In the genomic region with DNA sequence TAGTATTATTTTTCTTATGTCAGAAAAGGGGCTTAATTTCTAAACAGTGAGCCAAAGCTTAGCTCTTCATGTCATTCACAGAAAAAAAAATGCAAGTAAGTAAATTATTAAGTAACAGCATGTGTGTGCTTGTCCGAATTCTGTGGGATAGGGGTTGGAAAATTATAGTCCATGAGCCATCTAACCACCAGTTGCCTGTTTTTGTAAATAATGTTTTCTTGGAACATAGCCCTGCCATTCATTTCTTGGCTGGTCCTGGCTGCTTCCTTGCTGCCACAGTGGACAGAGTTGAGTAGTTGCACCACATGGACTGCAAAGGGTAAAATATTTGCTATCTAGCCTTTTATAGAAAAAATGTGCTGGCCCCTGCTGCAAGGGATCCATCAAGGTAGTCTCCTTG, we compare ENCODE assay signal across 16 cellular contexts.
"Had no signal": no experiment of that assay in that cellular context is flagged by ENCODE, and none has a peak within 500 bp of the region (broad histone marks: within the 10 kb centered on the region; RNA-seq: fewer than 3 reads in every experiment).

No MANE protein-coding gene starts in this region.

- H3K4me3 ChIP-seq: colonic mucosa, esophagus squamous epithelium, gastroesophageal sphincter, pancreas had no signal

- H3K4me3 Mint-ChIP-seq: activated naive CD8-positive, alpha-beta T cell treated with anti-CD3 and anti-CD28 coated beads, Interleukin-2, amount 10 ng/mL, durations not matched to agents 7 days and 5 days; naive thymus-derived CD4-positive, alpha-beta T cell; stimulated activated memory B cell treated with anti-CD40 and anti-IgM and Interleukin-4, amounts not matched to agents 10 μg/mL and 1 μg/mL and 100 μg/mL, for 72 hours had no signal

- H3K4me1 ChIP-seq: colonic mucosa, esophagus squamous epithelium, gastroesophageal sphincter, pancreas had no signal

- H3K4me1 Mint-ChIP-seq: activated naive CD8-positive, alpha-beta T cell treated with anti-CD3 and anti-CD28 coated beads, Interleukin-2, amount 10 ng/mL, durations not matched to agents 7 days and 5 days; naive thymus-derived CD4-positive, alpha-beta T cell; stimulated activated memory B cell treated with anti-CD40 and anti-IgM and Interleukin-4, amounts not matched to agents 10 μg/mL and 1 μg/mL and 100 μg/mL, for 72 hours had no signal

- H3K27me3 Mint-ChIP-seq: activated naive CD8-positive, alpha-beta T cell treated with anti-CD3 and anti-CD28 coated beads, Interleukin-2, amount 10 ng/mL, durations not matched to agents 7 days and 5 days; stimulated activated memory B cell treated with anti-CD40 and anti-IgM and Interleukin-4, amounts not matched to agents 10 μg/mL and 1 μg/mL and 100 μg/mL, for 72 hours had no signal

- H3K9me3 ChIP-seq: colonic mucosa, esophagus squamous epithelium, gastroesophageal sphincter, pancreas had no signal

- H3K36me3 Mint-ChIP-seq: activated naive CD8-positive, alpha-beta T cell treated with anti-CD3 and anti-CD28 coated beads, Interleukin-2, amount 10 ng/mL, durations not matched to agents 7 days and 5 days; naive thymus-derived CD4-positive, alpha-beta T cell; stimulated activated memory B cell treated with anti-CD40 and anti-IgM and Interleukin-4, amounts not matched to agents 10 μg/mL and 1 μg/mL and 100 μg/mL, for 72 hours had no signal

- H3K27ac ChIP-seq: colonic mucosa, esophagus squamous epithelium, gastroesophageal sphincter, pancreas had no signal

- H3K36me3 ChIP-seq: colonic mucosa, esophagus squamous epithelium, gastroesophageal sphincter, pancreas had no signal

- H3K27ac Mint-ChIP-seq: activated naive CD8-positive, alpha-beta T cell treated with anti-CD3 and anti-CD28 coated beads, Interleukin-2, amount 10 ng/mL, durations not matched to agents 7 days and 5 days; naive thymus-derived CD4-positive, alpha-beta T cell; stimulated activated memory B cell treated with anti-CD40 and anti-IgM and Interleukin-4, amounts not matched to agents 10 μg/mL and 1 μg/mL and 100 μg/mL, for 72 hours had no signal

- H3K27me3 ChIP-seq: colonic mucosa, esophagus squamous epithelium, gastroesophageal sphincter, pancreas had no signal

- DNase-seq: activated CD4-positive, alpha-beta T cell treated with anti-CD3 and anti-CD28 coated beads, Interleukin-2, amount 50 U/mL, for 4 hours; activated CD4-positive, CD25-positive, alpha-beta regulatory T cell treated with anti-CD3 and anti-CD28 coated beads, Interleukin-2, amount 50 U/mL, for 72 hours; activated naive CD4-positive, alpha-beta T cell; activated naive CD8-positive, alpha-beta T cell treated with anti-CD3 and anti-CD28 coated beads, Interleukin-2, amount 10 ng/mL, durations not matched to agents 7 days and 5 days; activated T-cell treated with anti-CD3 and anti-CD28 coated beads for 4 hours; aorta; central memory CD4-positive, alpha-beta T cell; colonic mucosa; effector CD4-positive, alpha-beta T cell; esophagus squamous epithelium; islet precursor cell; naive thymus-derived CD4-positive, alpha-beta T cell; pancreas; stimulated activated CD4-positive, alpha-beta T cell treated with anti-CD3 and anti-CD28 coated beads, Interleukin-12 subunit alpha, Interleukin-12 subunit beta, amount 100 ng/mL, for 4 hours had no signal

- H3K9me3 Mint-ChIP-seq: activated naive CD8-positive, alpha-beta T cell treated with anti-CD3 and anti-CD28 coated beads, Interleukin-2, amount 10 ng/mL, durations not matched to agents 7 days and 5 days; stimulated activated memory B cell treated with anti-CD40 and anti-IgM and Interleukin-4, amounts not matched to agents 10 μg/mL and 1 μg/mL and 100 μg/mL, for 72 hours had no signal
